In genomic region chr7:40659231-40659630, GRCh38 we compare ENCODE assay signal across 25 cellular contexts.
DNase-seq lines count a peak whose midpoint lies in the region; ATAC-seq and TF ChIP-seq lines count a peak whose summit lies in the region.
"Had no signal": no experiment of that assay in that cellular context is flagged by ENCODE, and none has a peak within 500 bp of the region (broad histone marks: within the 10 kb centered on the region; RNA-seq: fewer than 3 reads in every experiment).

No MANE protein-coding gene starts in this region.

- TF ChIP-seq CTCF in right atrium auricular region (IDR thresholded peaks at IDR 0.05) (no peak), astrocyte of the spinal cord (IDR thresholded peaks at IDR 0.05; ENCODE audit: low read depth, low read length) (no peak), tibial artery (IDR thresholded peaks at IDR 0.05) (no peak), PC-3 (conservative IDR thresholded peaks at IDR 0.05; ENCODE audit: low read depth, low read length) (no peak)

- CTCF ChIA-PET in PC-3 (lab: Charles Lee): no interaction called here

- H3K9ac ChIP-seq in PC-3 (ENCODE audit: low read length): no peak overlapping the region

- no peaks in the 10 kb centered on the region for H3K9me2 ChIP-seq in PC-3 (replicated peaks; ENCODE audit: low read length)

- ATAC-seq in Right ventricle myocardium inferior (peak; percentile 83), left lobe of liver (peak; percentile 46), PC-3 (no peak), HG02763 (IDR thresholded peaks at IDR 0.05; ENCODE audit: unreplicated experiment) (no peak)
- ATAC-seq: activated CD8-positive, alpha-beta T cell treated with anti-CD3 and anti-CD28 coated beads for 36 hours; activated naive CD4-positive, alpha-beta T cell treated with anti-CD3 and anti-CD28 coated beads, Interleukin-2, amount 50 U/mL, for 72 hours; activated T-helper 17 cell treated with anti-CD3 and anti-CD28 coated beads, Interleukin-2, amount 50 U/mL, for 72 hours; HCT116; sciatic nerve; SK-N-SH treated with all-trans-retinoic acid at 6 μM for 48 hours; T-helper 17 cell had no signal

- no peaks in the 10 kb centered on the region for H3K36me3 ChIP-seq in right atrium auricular region
- H3K36me3 ChIP-seq in tibial artery: no peaks in the 10 kb centered on the region
- H3K36me3 ChIP-seq in PC-3 (ENCODE audit: low read depth, low read length): no peaks in the 10 kb centered on the region
- H3K36me3 ChIP-seq: thyroid gland had no signal

- H3K79me2 ChIP-seq in PC-3 (ENCODE audit: low read length): no peaks in the 10 kb centered on the region

- in situ Hi-C loops in astrocyte of the spinal cord (cut with HindIII; ENCODE audit: low sequenced_read_pairs): no loop called here

- H3K4me1 ChIP-seq in right atrium auricular region: no peaks in the 10 kb centered on the region
- H3K4me1 ChIP-seq in tibial artery: peaks cover 0 to 33% (median 8%) of the 10 kb centered on the region in 4 donors
- no peaks in the 10 kb centered on the region for H3K4me1 ChIP-seq in PC-3 (ENCODE audit: insufficient read depth, low read length)
- H3K4me1 ChIP-seq: thyroid gland had no signal

- no peak overlapping the region for H2AFZ ChIP-seq in PC-3 (ENCODE audit: low read length)

- no peaks in the 10 kb centered on the region for H3K27me3 ChIP-seq in right atrium auricular region
- no peaks in the 10 kb centered on the region for H3K27me3 ChIP-seq in tibial artery
- H3K27me3 ChIP-seq in PC-3 (ENCODE audit: low read length): no peaks in the 10 kb centered on the region
- H3K27me3 ChIP-seq: thyroid gland had no signal

- no peak overlapping the region for H3K4me2 ChIP-seq in PC-3 (ENCODE audit: low read length)

- H3K4me3 ChIP-seq in right atrium auricular region (no peak overlapping the region), astrocyte of the spinal cord (ENCODE audit: low read depth, low read length) (no peak overlapping the region), tibial artery (no peak overlapping the region), PC-3 (ENCODE audit: low read length) (no peak overlapping the region)
- H3K4me3 ChIP-seq: lung, thyroid gland had no signal

- POLR2A ChIA-PET in PC-3 (lab: Charles Lee; ENCODE audit: unreplicated experiment): no interaction called here

- H3K27ac ChIP-seq in right atrium auricular region: no peak overlapping the region
- H3K27ac ChIP-seq in tibial artery: peak overlapping the region; percentile 35 to 43
- no peak overlapping the region for H3K27ac ChIP-seq in PC-3 (ENCODE audit: low read length)
- H3K27ac ChIP-seq: thyroid gland had no signal

- H3F3A ChIP-seq in PC-3 (ENCODE audit: low read length, unreplicated experiment): no peaks in the 10 kb centered on the region

- H4K20me1 ChIP-seq in PC-3 (ENCODE audit: low read length): no peaks in the 10 kb centered on the region

- no TSS peak for BruUV-seq in PC-3 (replicated peaks; lab: Mats Ljungman, UMichigan)

- intact Hi-C loops in Right ventricle myocardium inferior (cut with DNase I): no loop called here
- intact Hi-C loops in tibial artery (cut with DNase I; ENCODE audit: low total_unique reads): no loop called here
- intact Hi-C loops in PC-3 (cut with micrococcal nuclease): no loop called here

- no peaks in the 10 kb centered on the region for H3K9me3 ChIP-seq in right atrium auricular region
- H3K9me3 ChIP-seq in tibial artery: no peaks in the 10 kb centered on the region
- H3K9me3 ChIP-seq in PC-3 (ENCODE audit: low read length): no peaks in the 10 kb centered on the region
- H3K9me3 ChIP-seq: thyroid gland had no signal

- DNase-seq in Right ventricle myocardium inferior (ENCODE audit: missing footprints) (no peak), right atrium auricular region (ENCODE audit: low spot score) (no peak), astrocyte of the spinal cord (ENCODE audit: low read depth, low spot score) (peak; percentile 1), left lobe of liver (ENCODE audit: low spot score) (no peak), tibial artery (no peak), PC-3 (no peak), middle frontal gyrus (ENCODE audit: extremely low spot score, low spot score) (no peak)
- DNase-seq: 8988T; activated CD8-positive, alpha-beta T cell treated with anti-CD3 and anti-CD28 coated beads for 36 hours; CD4-positive, alpha-beta memory T cell; DMS 273 treated with DMSO at 0.1 percent for 48 hours; KBM-7; MM.1S; NCI-H1417 treated with DMSO at 0.1 percent for 48 hours; NCI-H2107; NCI-H446 treated with DMSO at 0.1 percent for 48 hours; T-helper 17 cell; thyroid gland had no signal

Comparison
In these comparisons a context has a peak if more than half of its experiments do, and no peak if none do; other contexts are left out.
1. ATAC-seq: peak in Right ventricle myocardium inferior (single experiment) and left lobe of liver (single experiment); none in PC-3 (single experiment) and HG02763 (single experiment).
2. H3K27ac ChIP-seq: peak in tibial artery (2 of 2); none in right atrium auricular region (0 of 2) and PC-3 (single experiment).